In genomic region chr6:27754408-27754782, GRCh38 we compare ENCODE assay signal across 8 cellular contexts.
DNase-seq lines count a peak whose midpoint lies in the region; ATAC-seq and TF ChIP-seq lines count a peak whose summit lies in the region.

No MANE protein-coding gene starts in this region.

- BruUV-seq in MCF 10A (replicated peaks; lab: Mats Ljungman, UMichigan) = no TSS peak

- H3K4me3 ChIP-seq in CD4-positive, CD25-positive, alpha-beta regulatory T cell (ENCODE audit: low read depth, low read length) = peak overlapping the region; percentile 94
- H3K4me3 ChIP-seq in Jurkat, Clone E6-1 (ENCODE audit: low read length) = peak overlapping the region; percentile 65
- peak overlapping the region in 1 of 2 donors; percentile 67 for H3K4me3 ChIP-seq in gastroesophageal sphincter

- POLR2A ChIA-PET in MCF 10A (lab: Yijun Ruan, JAX) = interaction anchor here (0.5 to 2.8 kb wide), 27 partner anchors 18 to 1628 kb away, joined by 3 to 18 read pairs (median 4); partner anchors contain the start of genes TRIM27 and ZNF184

- TF ChIP-seq CTCF in MCF 10A (IDR thresholded peaks at IDR 0.05; ENCODE audit: unreplicated experiment) (no peak), natural killer cell (IDR thresholded peaks at IDR 0.05) (no peak), gastroesophageal sphincter (IDR thresholded peaks at IDR 0.05) (no peak)

- no peaks in the 10 kb centered on the region for H3K36me3 ChIP-seq in CD4-positive, CD25-positive, alpha-beta regulatory T cell (ENCODE audit: control insufficient read depth, insufficient read depth, low read length)
- H3K36me3 ChIP-seq in gastroesophageal sphincter = no peaks in the 10 kb centered on the region

- no peak for TF ChIP-seq POLR2A in gastroesophageal sphincter (IDR thresholded peaks at IDR 0.05)

- peaks cover 0 to 7% (median 0%) of the 10 kb centered on the region in 7 donors for H3K9me3 Mint-ChIP-seq in CD4-positive, CD25-positive, alpha-beta regulatory T cell
- H3K9me3 Mint-ChIP-seq in MCF 10A (ENCODE audit: unreplicated experiment) (no peaks in the 10 kb centered on the region), natural killer cell (no peaks in the 10 kb centered on the region)

- H3K27me3 Mint-ChIP-seq in CD4-positive, CD25-positive, alpha-beta regulatory T cell = peaks cover 39% of the 10 kb centered on the region
- H3K27me3 Mint-ChIP-seq in MCF 10A (ENCODE audit: insufficient read depth, unreplicated experiment) (no peaks in the 10 kb centered on the region), natural killer cell (ENCODE audit: low read depth in 2 of 2) (peaks cover 0 to 9% of the 10 kb centered on the region in 2 donors)

- CTCF ChIA-PET in MCF 10A (lab: Yijun Ruan, JAX) = interaction anchor here (0.5 to 3.6 kb wide), 14 partner anchors 8 to 762 kb away, joined by 3 to 15 read pairs (median 3); no protein-coding TSS in a partner anchor

- no peak overlapping the region for H3K27ac ChIP-seq in CD4-positive, CD25-positive, alpha-beta regulatory T cell (ENCODE audit: insufficient read depth, low read length, poor library complexity, severe bottlenecking)
- H3K27ac ChIP-seq in gastroesophageal sphincter = no peak overlapping the region

- no peak for ATAC-seq in CD4-positive, CD25-positive, alpha-beta regulatory T cell (ENCODE audit: low read depth in 2 of 2)
- ATAC-seq in natural killer cell = no peak
- ATAC-seq in gastroesophageal sphincter = no peak

- 14 to 30% methylated on average over 1 of the region's 1 CpG for WGBS in gastroesophageal sphincter (ENCODE audit: low coverage in 1 of 2), 2 donors

- no peaks in the 10 kb centered on the region for H3K27me3 ChIP-seq in CD4-positive, CD25-positive, alpha-beta regulatory T cell (ENCODE audit: control insufficient read depth, insufficient read depth, low read length)
- H3K27me3 ChIP-seq in gastroesophageal sphincter = peaks cover 39% of the 10 kb centered on the region

- H3K4me1 Mint-ChIP-seq in CD4-positive, CD25-positive, alpha-beta regulatory T cell = peaks cover 12 to 34% (median 23%) of the 10 kb centered on the region in 4 donors
- H3K4me1 Mint-ChIP-seq in MCF 10A (ENCODE audit: insufficient read depth, unreplicated experiment) = peaks cover 11% of the 10 kb centered on the region
- H3K4me1 Mint-ChIP-seq in natural killer cell = peaks cover 32 to 37% of the 10 kb centered on the region in 2 donors

- TF ChIP-seq EP300 in gastroesophageal sphincter (IDR thresholded peaks at IDR 0.05) = no peak

- peak overlapping the region; percentile 3 to 87 (median 64) for H3K4me3 Mint-ChIP-seq in CD4-positive, CD25-positive, alpha-beta regulatory T cell
- H3K4me3 Mint-ChIP-seq in MCF 10A (ENCODE audit: unreplicated experiment) (peak overlapping the region; percentile 80), natural killer cell (peak overlapping the region; percentile 68)

- H3K9me3 ChIP-seq in CD4-positive, CD25-positive, alpha-beta regulatory T cell (ENCODE audit: control insufficient read depth in 2 of 2, low read length in 2 of 2) = no peaks in the 10 kb centered on the region
- no peaks in the 10 kb centered on the region for H3K9me3 ChIP-seq in gastroesophageal sphincter

- peak overlapping the region; percentile 10 to 92 (median 87) for H3K27ac Mint-ChIP-seq in CD4-positive, CD25-positive, alpha-beta regulatory T cell
- H3K27ac Mint-ChIP-seq in MCF 10A (ENCODE audit: low read depth, unreplicated experiment) = peak overlapping the region; percentile 59
- peak overlapping the region; percentile 95 to 100 for H3K27ac Mint-ChIP-seq in natural killer cell

- intact Hi-C loops in MCF 10A (cut with micrococcal nuclease) = loop anchor here (5.0 to 10.0 kb wide), 6 partner anchors 147 to 540 kb away; partner anchors contain the start of genes POM121L2 and ZNF184
- intact Hi-C loops in natural killer cell (cut with micrococcal nuclease) = loop anchor here (5.0 to 10.0 kb wide), 4 partner anchors 53 to 1220 kb away; partner anchors contain the start of gene HMGN4

- peaks cover 25% of the 10 kb centered on the region for H3K4me1 ChIP-seq in CD4-positive, CD25-positive, alpha-beta regulatory T cell (ENCODE audit: control insufficient read depth, insufficient read depth, low read length, poor library complexity, severe bottlenecking)
- peaks cover 0 to 25% (median 0%) of the 10 kb centered on the region in 3 donors for H3K4me1 ChIP-seq in gastroesophageal sphincter

- H3K36me3 Mint-ChIP-seq in CD4-positive, CD25-positive, alpha-beta regulatory T cell = peaks cover 4% of the 10 kb centered on the region
- H3K36me3 Mint-ChIP-seq in MCF 10A (ENCODE audit: insufficient read depth, unreplicated experiment) (peaks cover 21% of the 10 kb centered on the region), natural killer cell (peaks cover 6% of the 10 kb centered on the region)

- DNase-seq in CD4-positive, CD25-positive, alpha-beta regulatory T cell = no peak
- no peak for DNase-seq in Jurkat, Clone E6-1 (ENCODE audit: low read depth, low spot score)
- DNase-seq in MCF 10A (ENCODE audit: unreplicated experiment) = no peak
- DNase-seq in natural killer cell = no peak
- no peak for DNase-seq in NCI-H1694 treated with DMSO at 0.1 percent for 48 hours (lab: John Stamatoyannopoulos, UW)
- no peak for DNase-seq in MV-4-11 (lab: John Stamatoyannopoulos, UW)
- DNase-seq in DMS114 treated with DMSO at 0.1 percent for 48 hours (lab: John Stamatoyannopoulos, UW; ENCODE audit: unreplicated experiment) = no peak
